20 cellular contexts compared by ENCODE assay signal in genomic region chr11:61406991-61407728, GRCh38. TPM values are rescaled to one million over a fixed set of nuclear protein-coding genes. Genes with fewer than 3 reads are reported as not detected.
DNase-seq lines count a peak whose midpoint lies in the region; ATAC-seq, FAIRE-seq and TF ChIP-seq lines count a peak whose summit lies in the region.
"Had no signal": no experiment of that assay in that cellular context is flagged by ENCODE, and none has a peak within 500 bp of the region (broad histone marks: within the 10 kb centered on the region; RNA-seq: fewer than 3 reads in every experiment).

No MANE protein-coding gene starts in this region.

- TF ChIP-seq POLR2A in suprapubic skin (IDR thresholded peaks at IDR 0.05) (no peak), stomach (IDR thresholded peaks at IDR 0.05) (no peak)

- no peak for TF ChIP-seq EP300 in suprapubic skin (IDR thresholded peaks at IDR 0.05)
- TF ChIP-seq EP300 in stomach (IDR thresholded peaks at IDR 0.05): no peak

- H3K36me3 Mint-ChIP-seq in activated CD4-positive, alpha-beta T cell treated with anti-CD3 and anti-CD28 coated beads for 36 hours (ENCODE audit: low read depth): peaks cover 74% of the 10 kb centered on the region
- peaks cover 16% of the 10 kb centered on the region for H3K36me3 Mint-ChIP-seq in astrocyte (ENCODE audit: low read depth, unreplicated experiment)
- peaks cover 89% of the 10 kb centered on the region for H3K36me3 Mint-ChIP-seq in nephron progenitor cell (ENCODE audit: low read depth)

- no peaks in the 10 kb centered on the region for H3K9me3 Mint-ChIP-seq in activated CD4-positive, alpha-beta T cell treated with anti-CD3 and anti-CD28 coated beads for 36 hours (ENCODE audit: low read depth)
- H3K9me3 Mint-ChIP-seq in astrocyte (ENCODE audit: unreplicated experiment) (no peaks in the 10 kb centered on the region), nephron progenitor cell (no peaks in the 10 kb centered on the region)

- DNase-seq in activated CD4-positive, alpha-beta T cell treated with anti-CD3 and anti-CD28 coated beads for 36 hours: no peak
- no peak for DNase-seq in activated CD4-positive, alpha-beta T cell treated with anti-CD3 and anti-CD28 coated beads, Interleukin-2, amount 50 U/mL, for 1 hour
- DNase-seq in astrocyte (ENCODE audit: low read depth) (no peak), nephron progenitor cell (no peak), suprapubic skin (ENCODE audit: low spot score in 2 of 2) (no peak), lower lobe of right lung (no peak), stomach (no peak)
- DNase-seq: COR-L47, DMS153, EL, NCI-H1092, NCI-H2107, NCI-H446 treated with DMSO at 0.1 percent for 48 hours, NCI-H774 had no signal

- CTCF ChIA-PET in activated CD4-positive, alpha-beta T cell treated with anti-CD3 and anti-CD28 coated beads for 36 hours (lab: Charles Lee): interaction anchor here (0.8 to 1.7 kb wide), 2 partner anchors 9 to 14 kb away, joined by 3 to 5 read pairs; partner anchors contain the start of gene TMEM216

- no peaks in the 10 kb centered on the region for H3K27me3 Mint-ChIP-seq in activated CD4-positive, alpha-beta T cell treated with anti-CD3 and anti-CD28 coated beads for 36 hours
- no peaks in the 10 kb centered on the region for H3K27me3 Mint-ChIP-seq in astrocyte (ENCODE audit: low read depth, unreplicated experiment)
- H3K27me3 Mint-ChIP-seq in nephron progenitor cell (ENCODE audit: low read depth, poor library complexity): no peaks in the 10 kb centered on the region

- H2AFZ ChIP-seq in astrocyte (ENCODE audit: low read depth, low read length): no peak overlapping the region

- intact Hi-C loops in activated CD4-positive, alpha-beta T cell treated with anti-CD3 and anti-CD28 coated beads for 36 hours (cut with DNase I, micrococcal nuclease): no loop called here
- intact Hi-C loops in lower lobe of right lung (cut with DNase I): no loop called here
- intact Hi-C loops in stomach (cut with DNase I; ENCODE audit: low total_unique reads): no loop called here

- peaks cover 74% of the 10 kb centered on the region for H3K36me3 ChIP-seq in astrocyte (ENCODE audit: insufficient read depth, low read length)
- peaks cover 96% of the 10 kb centered on the region for H3K36me3 ChIP-seq in suprapubic skin
- peaks cover 100% of the 10 kb centered on the region for H3K36me3 ChIP-seq in lower lobe of right lung
- peaks cover 94 to 100% (median 100%) of the 10 kb centered on the region in 4 donors for H3K36me3 ChIP-seq in stomach

- POLR2A ChIA-PET in activated CD4-positive, alpha-beta T cell treated with anti-CD3 and anti-CD28 coated beads for 36 hours (lab: Charles Lee): interaction anchor here (0.7 kb wide), 1 partner anchor 80 kb away, joined by 5 read pairs; no protein-coding TSS in a partner anchor

- TF ChIP-seq CTCF in astrocyte (IDR thresholded peaks at IDR 0.05; ENCODE audit: insufficient read depth, low read depth, low read length) (no peak), nephron progenitor cell (IDR thresholded peaks at IDR 0.05) (no peak), suprapubic skin (IDR thresholded peaks at IDR 0.05) (no peak), lower lobe of right lung (IDR thresholded peaks at IDR 0.05) (no peak), stomach (IDR thresholded peaks at IDR 0.05) (no peak)

- H3K9ac ChIP-seq in astrocyte (ENCODE audit: low read length): no peak overlapping the region
- H3K9ac ChIP-seq: BLaER1 treated with 17β-estradiol and CSF1 and Interleukin-3, amounts not matched to agents 10 nM and 100 nM; KMS-11 had no signal

- 94% methylated on average over 5 of the region's 5 CpGs for WGBS in suprapubic skin
- 93 to 95% (median 93%) methylated on average over 5 of the region's 5 CpGs for WGBS in stomach, 5 donors

- no peak overlapping the region for H3K4me3 Mint-ChIP-seq in activated CD4-positive, alpha-beta T cell treated with anti-CD3 and anti-CD28 coated beads for 36 hours
- H3K4me3 Mint-ChIP-seq in astrocyte (ENCODE audit: unreplicated experiment): no peak overlapping the region
- no peak overlapping the region for H3K4me3 Mint-ChIP-seq in nephron progenitor cell

- H3K27ac ChIP-seq in astrocyte (ENCODE audit: low read depth, low read length) (no peak overlapping the region), suprapubic skin (peak overlapping the region; percentile 26), lower lobe of right lung (no peak overlapping the region), stomach (no peak overlapping the region)
- H3K27ac ChIP-seq: 22Rv1; BLaER1 treated with 17β-estradiol and CSF1 and Interleukin-3, amounts not matched to agents 10 nM and 100 nM; KMS-11 had no signal

- H4K20me1 ChIP-seq in astrocyte (ENCODE audit: insufficient read depth, low read length): peaks cover 52% of the 10 kb centered on the region

- peaks cover 7% of the 10 kb centered on the region for H3K79me2 ChIP-seq in astrocyte (ENCODE audit: insufficient read depth, low read length)

- no peak for FAIRE-seq in astrocyte (lab: Jason Lieb, UNC)
- FAIRE-seq: HepG2 had no signal

- peaks cover 3% of the 10 kb centered on the region for H3K4me1 Mint-ChIP-seq in activated CD4-positive, alpha-beta T cell treated with anti-CD3 and anti-CD28 coated beads for 36 hours
- H3K4me1 Mint-ChIP-seq in astrocyte (ENCODE audit: low read depth, unreplicated experiment) (peaks cover 26% of the 10 kb centered on the region), nephron progenitor cell (no peaks in the 10 kb centered on the region)

- H3K9me3 ChIP-seq in astrocyte (ENCODE audit: insufficient read depth, low read depth, low read length): no peaks in the 10 kb centered on the region
- no peaks in the 10 kb centered on the region for H3K9me3 ChIP-seq in suprapubic skin
- H3K9me3 ChIP-seq in lower lobe of right lung: no peaks in the 10 kb centered on the region
- no peaks in the 10 kb centered on the region for H3K9me3 ChIP-seq in stomach
- H3K9me3 ChIP-seq: BLaER1 treated with 17β-estradiol and CSF1 and Interleukin-3, amounts not matched to agents 10 nM and 100 nM had no signal

- H3K27ac Mint-ChIP-seq in activated CD4-positive, alpha-beta T cell treated with anti-CD3 and anti-CD28 coated beads for 36 hours: peak overlapping the region; percentile 24
- H3K27ac Mint-ChIP-seq in astrocyte (ENCODE audit: unreplicated experiment) (peak overlapping the region; percentile 7), nephron progenitor cell (peak overlapping the region; percentile 50)

- H3K27me3 ChIP-seq in astrocyte (ENCODE audit: insufficient read depth, low read length): no peaks in the 10 kb centered on the region
- H3K27me3 ChIP-seq in suprapubic skin: no peaks in the 10 kb centered on the region
- no peaks in the 10 kb centered on the region for H3K27me3 ChIP-seq in lower lobe of right lung (ENCODE audit: low read depth)
- H3K27me3 ChIP-seq in stomach: no peaks in the 10 kb centered on the region
- H3K27me3 ChIP-seq: BLaER1 treated with 17β-estradiol and CSF1 and Interleukin-3, amounts not matched to agents 10 nM and 100 nM had no signal

- H3K4me3 ChIP-seq in astrocyte (ENCODE audit: insufficient read depth, low read depth, low read length) (no peak overlapping the region), suprapubic skin (no peak overlapping the region), lower lobe of right lung (no peak overlapping the region), stomach (no peak overlapping the region)
- H3K4me3 ChIP-seq: BLaER1 treated with 17β-estradiol and CSF1 and Interleukin-3, amounts not matched to agents 10 nM and 100 nM had no signal

- no peak overlapping the region for H3K4me2 ChIP-seq in astrocyte (ENCODE audit: low read length)
- H3K4me2 ChIP-seq: BLaER1 treated with 17β-estradiol and CSF1 and Interleukin-3, amounts not matched to agents 10 nM and 100 nM; KMS-11 had no signal

- ATAC-seq in activated CD4-positive, alpha-beta T cell treated with anti-CD3 and anti-CD28 coated beads for 36 hours: no peak
- ATAC-seq in HG02763 (IDR thresholded peaks at IDR 0.05; ENCODE audit: unreplicated experiment) (no peak), lower lobe of right lung (no peak)
- ATAC-seq: HepG2, Right ventricle myocardium inferior had no signal

- H3K4me1 ChIP-seq in astrocyte (ENCODE audit: insufficient read depth, low read length) (peaks cover 3% of the 10 kb centered on the region), suprapubic skin (no peaks in the 10 kb centered on the region), lower lobe of right lung (no peaks in the 10 kb centered on the region), stomach (no peaks in the 10 kb centered on the region)

RNA-seq across cellular contexts. Expression of gene TMEM216, which starts 14.8 kb away (rescaled TPM):
- total RNA-seq in activated CD4-positive, alpha-beta T cell treated with anti-CD3 and anti-CD28 coated beads for 36 hours: 1 to 10 TPM; 8.3 to 8.8 TPM
- total RNA-seq in astrocyte: 7.8 and 8.3 TPM in 2 replicates
- 10 to 100 TPM in 1 of 4 donors, 1 to 10 TPM in 3; 6.0 to 15.4 (median 8.5) TPM for total RNA-seq in suprapubic skin
- 11.9 TPM for total RNA-seq in lower lobe of right lung
- total RNA-seq in stomach: 10 to 100 TPM; 12.3 to 35.6 (median 14.0) TPM
- polyA plus RNA-seq in stomach: 10 to 100 TPM; 14.7 to 17.1 (median 15.7) TPM

RNA-seq across cellular contexts. Expression of gene CPSF7, which starts 22.6 kb away (rescaled TPM):
- 100 to 1,000 TPM; 108 to 179 TPM for total RNA-seq in activated CD4-positive, alpha-beta T cell treated with anti-CD3 and anti-CD28 coated beads for 36 hours
- total RNA-seq in astrocyte: 56.3 and 63.2 TPM in 2 replicates
- 10 to 100 TPM; 57.2 to 76.2 (median 70.7) TPM for total RNA-seq in suprapubic skin
- total RNA-seq in lower lobe of right lung: 69.8 TPM
- total RNA-seq in stomach: 100 to 1,000 TPM in 1 of 5 donors, 10 to 100 TPM in 4; 22.3 to 249 (median 46.1) TPM
- 10 to 100 TPM; 21.7 to 33.0 (median 22.3) TPM for polyA plus RNA-seq in stomach

RNA-seq across cellular contexts. Expression of gene SDHAF2, which starts 22.8 kb away (rescaled TPM):
- total RNA-seq in activated CD4-positive, alpha-beta T cell treated with anti-CD3 and anti-CD28 coated beads for 36 hours: 10 to 100 TPM; 23.6 to 33.6 TPM
- total RNA-seq in astrocyte: 35.5 and 38.8 TPM in 2 replicates
- 10 to 100 TPM; 36.6 to 53.0 (median 48.4) TPM for total RNA-seq in suprapubic skin
- total RNA-seq in lower lobe of right lung: 35.2 TPM
- 100 to 1,000 TPM in 1 of 5 donors, 10 to 100 TPM in 4; 11.6 to 125 (median 40.6) TPM for total RNA-seq in stomach
- polyA plus RNA-seq in stomach: 10 to 100 TPM; 36.6 to 53.9 (median 43.7) TPM

RNA-seq across cellular contexts. Expression of gene TMEM138, which starts 45.0 kb away (rescaled TPM):
- total RNA-seq in activated CD4-positive, alpha-beta T cell treated with anti-CD3 and anti-CD28 coated beads for 36 hours: 10 to 100 TPM; 38.6 to 56.5 TPM
- 32.9 and 36.8 TPM in 2 replicates for total RNA-seq in astrocyte
- total RNA-seq in suprapubic skin: 10 to 100 TPM; 22.3 to 43.5 (median 34.2) TPM
- 38.9 TPM for total RNA-seq in lower lobe of right lung
- total RNA-seq in stomach: 100 to 1,000 TPM in 1 of 5 donors, 10 to 100 TPM in 4; 12.2 to 190 (median 24.4) TPM
- polyA plus RNA-seq in stomach: 10 to 100 TPM; 18.5 to 43.0 (median 22.3) TPM

RNA-seq across cellular contexts. Expression of gene CYB561A3, which starts 45.5 kb away (rescaled TPM):
- 10 to 100 TPM; 31.8 to 34.4 TPM for total RNA-seq in activated CD4-positive, alpha-beta T cell treated with anti-CD3 and anti-CD28 coated beads for 36 hours
- total RNA-seq in astrocyte (26.4 and 29.2 TPM in 2 replicates), suprapubic skin (100 to 1,000 TPM in 1 of 4 donors, 10 to 100 TPM in 3; 39.9 to 110 (median 79.8) TPM), lower lobe of right lung (47.2 TPM), stomach (100 to 1,000 TPM in 1 of 5 donors, 10 to 100 TPM in 4; 13.4 to 106 (median 22.2) TPM)
- 10 to 100 TPM; 14.5 to 21.4 (median 20.3) TPM for polyA plus RNA-seq in stomach
